In genomic region chr9:76372345-76372744, GRCh38 we compare ENCODE assay signal across 21 cellular contexts. TPM values are rescaled to one million over a fixed set of nuclear protein-coding genes. Genes with fewer than 3 reads are reported as not detected.
DNase-seq lines count a peak whose midpoint lies in the region; ATAC-seq and TF ChIP-seq lines count a peak whose summit lies in the region.
"Had no signal": no experiment of that assay in that cellular context is flagged by ENCODE, and none has a peak within 500 bp of the region (broad histone marks: within the 10 kb centered on the region; RNA-seq: fewer than 3 reads in every experiment).

No MANE protein-coding gene starts in this region.

- H2AFZ ChIP-seq in IMR-90 (replicated peaks; ENCODE audit: low read length, poor library complexity): no peak overlapping the region
- no peak overlapping the region for H2AFZ ChIP-seq in fibroblast of lung (ENCODE audit: low read length)

- CTCF ChIA-PET in IMR-90 (lab: Yijun Ruan, JAX): no interaction called here

- H4K91ac ChIP-seq in IMR-90 (ENCODE audit: insufficient read depth, low read depth, low read length): no peak overlapping the region

- no peaks in the 10 kb centered on the region for H3K27me3 ChIP-seq in IMR-90 (ENCODE audit: control insufficient read depth, insufficient read depth, low read length)
- H3K27me3 ChIP-seq in RWPE2 (ENCODE audit: insufficient read depth, poor library complexity, severe bottlenecking): no peaks in the 10 kb centered on the region
- H3K27me3 ChIP-seq in fibroblast of lung (ENCODE audit: control insufficient read depth, insufficient read depth, low read length): no peaks in the 10 kb centered on the region
- H3K27me3 ChIP-seq: foreskin keratinocyte, upper lobe of right lung had no signal

- peaks cover 10% of the 10 kb centered on the region for H3K9me1 ChIP-seq in IMR-90 (ENCODE audit: insufficient read depth, low read length)

- H2AK5ac ChIP-seq in IMR-90 (ENCODE audit: low read depth, low read length): no peak overlapping the region

- ATAC-seq in IMR-90 (ENCODE audit: low read depth) (no peak; the same call in 1 of the 2 replicates), RWPE2 (ENCODE audit: low read depth) (no peak), GM18907 (IDR thresholded peaks at IDR 0.05; ENCODE audit: unreplicated experiment) (no peak), GM19463 (IDR thresholded peaks at IDR 0.05; ENCODE audit: unreplicated experiment) (no peak)
- no peak for ATAC-seq in stimulated activated naive B cell treated with anti-CD40 and anti-IgM and Interleukin-4, amounts not matched to agents 10 μg/mL and 1 μg/mL and 100 μg/mL, for 72 hours (replicated peaks)
- ATAC-seq: activated naive CD4-positive, alpha-beta T cell treated with anti-CD3 and anti-CD28 coated beads, Interleukin-2, amount 50 U/mL, for 72 hours; activated T-helper 17 cell treated with anti-CD3 and anti-CD28 coated beads, Interleukin-2, amount 50 U/mL, for 72 hours; GM23338; WTC11 had no signal

- H3K9me3 Mint-ChIP-seq in stimulated activated naive B cell treated with anti-CD40 and anti-IgM and Interleukin-4, amounts not matched to agents 10 μg/mL and 1 μg/mL and 100 μg/mL, for 72 hours: no peaks in the 10 kb centered on the region
- H3K9me3 Mint-ChIP-seq: activated naive CD4-positive, alpha-beta T cell treated with anti-CD3 and anti-CD28 coated beads, Interleukin-2, amount 50 U/mL, for 72 hours; GM23338; neural crest cell had no signal

- no peak for TF ChIP-seq POLR2A in IMR-90 (IDR thresholded peaks at IDR 0.05; ENCODE audit: low read depth, low read length)

- POLR2A ChIA-PET in IMR-90 (lab: Charles Lee; ENCODE audit: unreplicated experiment): no interaction called here

- peaks cover 0 to 14% of the 10 kb centered on the region in 2 donors for H3K36me3 Mint-ChIP-seq in stimulated activated naive B cell treated with anti-CD40 and anti-IgM and Interleukin-4, amounts not matched to agents 10 μg/mL and 1 μg/mL and 100 μg/mL, for 72 hours
- H3K36me3 Mint-ChIP-seq: activated naive CD4-positive, alpha-beta T cell treated with anti-CD3 and anti-CD28 coated beads, Interleukin-2, amount 50 U/mL, for 72 hours; WTC11 had no signal

- dilution Hi-C loops in IMR-90 (cut with HindIII; ENCODE audit: low sequenced_read_pairs, unreplicated experiment): no loop called here

- H2BK5ac ChIP-seq in IMR-90 (ENCODE audit: low read depth, low read length, poor library complexity, severe bottlenecking): peak overlapping the region; percentile 36

- H3K9me3 ChIP-seq in IMR-90 (ENCODE audit: control insufficient read depth, insufficient read depth, low read length) (no peaks in the 10 kb centered on the region), RWPE2 (ENCODE audit: severe bottlenecking) (no peaks in the 10 kb centered on the region), fibroblast of lung (ENCODE audit: control insufficient read depth, insufficient read depth, low read depth, low read length) (no peaks in the 10 kb centered on the region)
- H3K9me3 ChIP-seq: upper lobe of right lung had no signal

- no peak overlapping the region; the same call in 1 of the 2 replicates for H3K4ac ChIP-seq in IMR-90 (ENCODE audit: low read depth, low read length)

- H3K4me1 ChIP-seq in IMR-90 (ENCODE audit: control insufficient read depth, insufficient read depth, low read length): peaks cover 16% of the 10 kb centered on the region
- peaks cover 37% of the 10 kb centered on the region for H3K4me1 ChIP-seq in RWPE2 (ENCODE audit: insufficient read depth, poor library complexity, severe bottlenecking)
- peaks cover 13% of the 10 kb centered on the region for H3K4me1 ChIP-seq in fibroblast of lung (ENCODE audit: control insufficient read depth, extremely low read depth, insufficient read depth, low read length)
- H3K4me1 ChIP-seq: foreskin keratinocyte had no signal

- H2BK20ac ChIP-seq in IMR-90 (ENCODE audit: low read depth, low read length): no peak overlapping the region

- H3K9ac ChIP-seq in IMR-90 (ENCODE audit: low read depth, low read length) (no peak overlapping the region), fibroblast of lung (ENCODE audit: insufficient read depth, low read length) (no peak overlapping the region)

- no peak overlapping the region for H2AK9ac ChIP-seq in IMR-90 (replicated peaks; ENCODE audit: low read depth, low read length, poor library complexity)

- H3K4me3 Mint-ChIP-seq in stimulated activated naive B cell treated with anti-CD40 and anti-IgM and Interleukin-4, amounts not matched to agents 10 μg/mL and 1 μg/mL and 100 μg/mL, for 72 hours: no peak overlapping the region
- H3K4me3 Mint-ChIP-seq: activated T-helper 17 cell treated with anti-CD3 and anti-CD28 coated beads, Interleukin-2, amount 50 U/mL, for 72 hours; GM23338; neural crest cell; WTC11 had no signal

- peak overlapping the region; percentile 49; the same call in 1 of the 2 replicates for H2BK120ac ChIP-seq in IMR-90 (ENCODE audit: low read depth, low read length)

- no peaks in the 10 kb centered on the region for H3K27me3 Mint-ChIP-seq in stimulated activated naive B cell treated with anti-CD40 and anti-IgM and Interleukin-4, amounts not matched to agents 10 μg/mL and 1 μg/mL and 100 μg/mL, for 72 hours
- H3K27me3 Mint-ChIP-seq: activated T-helper 17 cell treated with anti-CD3 and anti-CD28 coated beads, Interleukin-2, amount 50 U/mL, for 72 hours had no signal

- H3K4me1 Mint-ChIP-seq in stimulated activated naive B cell treated with anti-CD40 and anti-IgM and Interleukin-4, amounts not matched to agents 10 μg/mL and 1 μg/mL and 100 μg/mL, for 72 hours: peaks cover 0 to 5% of the 10 kb centered on the region in 2 donors
- H3K4me1 Mint-ChIP-seq: activated T-helper 17 cell treated with anti-CD3 and anti-CD28 coated beads, Interleukin-2, amount 50 U/mL, for 72 hours had no signal

- no peaks in the 10 kb centered on the region for H3K36me3 ChIP-seq in IMR-90 (ENCODE audit: control insufficient read depth, insufficient read depth, low read length)
- H3K36me3 ChIP-seq in RWPE2 (ENCODE audit: low read depth): no peaks in the 10 kb centered on the region
- no peaks in the 10 kb centered on the region for H3K36me3 ChIP-seq in fibroblast of lung (ENCODE audit: control insufficient read depth, insufficient read depth, low read length)
- H3K36me3 ChIP-seq: upper lobe of right lung had no signal

- no peak overlapping the region for H3K4me3 ChIP-seq in IMR-90 (ENCODE audit: insufficient read depth, low read depth, low read length)
- no peak overlapping the region for H3K4me3 ChIP-seq in RWPE2 (ENCODE audit: severe bottlenecking)
- H3K4me3 ChIP-seq in fibroblast of lung (replicated peaks in 1 of 4; ENCODE audit: control extremely low read depth in 1 of 4, insufficient read depth in 1 of 4, low read depth in 3 of 4, low read length in 4 of 4): no peak overlapping the region
- H3K4me3 ChIP-seq: GM23338, upper lobe of right lung had no signal

- in situ Hi-C loops in IMR-90 (cut with MboI; ENCODE audit: low sequenced_read_pairs): no loop called here
- in situ Hi-C loops in KBM-7 (cut with MboI; ENCODE audit: low pct_unique_long_range_greater_than_20kb, low sequenced_read_pairs): no loop called here

- H4K20me1 ChIP-seq in IMR-90 (ENCODE audit: insufficient read depth, low read length): no peaks in the 10 kb centered on the region
- no peaks in the 10 kb centered on the region for H4K20me1 ChIP-seq in fibroblast of lung (ENCODE audit: control insufficient read depth, extremely low read depth, insufficient read depth, low read length)

- no peak overlapping the region for H3K23ac ChIP-seq in IMR-90 (ENCODE audit: low read depth, low read length)

- no peaks in the 10 kb centered on the region for H3K79me1 ChIP-seq in IMR-90 (ENCODE audit: low read depth in 1 of 2, low read length in 2 of 2)

- H3K18ac ChIP-seq in IMR-90 (ENCODE audit: low read depth, low read length): peak overlapping the region; percentile 61; the same call in 1 of the 2 replicates

- DNase-seq in IMR-90 (no peak), RWPE2 (ENCODE audit: low spot score) (no peak), fibroblast of lung (ENCODE audit: low read depth in 2 of 2) (peak in 1 of 2 donors; percentile 22), renal cortical epithelial cell (ENCODE audit: low read depth) (peak; percentile 72), KBM-7 (no peak)
- DNase-seq in stimulated activated naive B cell treated with anti-CD40 and anti-IgM and Interleukin-4, amounts not matched to agents 10 μg/mL and 1 μg/mL and 100 μg/mL, for 72 hours: no peak
- DNase-seq: anterior cingulate cortex; cerebellar nuclear complex; effector CD4-positive, alpha-beta T cell; NCI-H187; posterior cingulate gyrus; T1000; upper lobe of right lung had no signal

- no peaks in the 10 kb centered on the region for H3K79me2 ChIP-seq in fibroblast of lung (ENCODE audit: control insufficient read depth, insufficient read depth, low read length)

- peak overlapping the region; percentile 26; the same call in 1 of the 3 replicates for H2BK15ac ChIP-seq in IMR-90 (ENCODE audit: low read depth, low read length)

- H3K56ac ChIP-seq in IMR-90 (ENCODE audit: extremely low read depth, insufficient read depth, low read length): no peak overlapping the region

- no peak for TF ChIP-seq RAD21 in IMR-90 (IDR thresholded peaks at IDR 0.05; ENCODE audit: low read length)

- H4K5ac ChIP-seq in IMR-90 (ENCODE audit: low read depth, low read length): no peak overlapping the region

- intact Hi-C loops in IMR-90 (cut with micrococcal nuclease): loop anchor here (5.0 kb wide), 1 partner anchor 480 kb away; the partner anchor contains the start of gene PCSK5

- no peak overlapping the region for H4K8ac ChIP-seq in IMR-90 (ENCODE audit: low read depth in 2 of 2, low read length in 2 of 2)

- no peak overlapping the region for H3K14ac ChIP-seq in IMR-90 (replicated peaks; ENCODE audit: low read depth, low read length)

- TF ChIP-seq CTCF in IMR-90 (conservative IDR thresholded peaks at IDR 0.05; ENCODE audit: low read depth, low read length): no peak
- no peak for TF ChIP-seq CTCF in RWPE2 (IDR thresholded peaks at IDR 0.05; ENCODE audit: poor library complexity, severe bottlenecking)
- TF ChIP-seq CTCF in fibroblast of lung (conservative IDR thresholded peaks at IDR 0.05 in 1 of 2, IDR thresholded peaks at IDR 0.05 in 1 of 2; ENCODE audit: low read depth in 1 of 2, low read length in 2 of 2): no peak

- no TSS peak for BruUV-seq in IMR-90 (replicated peaks; lab: Mats Ljungman, UMichigan)

- H3K27ac ChIP-seq in IMR-90 (ENCODE audit: insufficient read depth, low read length): no peak overlapping the region
- peak overlapping the region; percentile 48 for H3K27ac ChIP-seq in RWPE2 (ENCODE audit: poor library complexity, severe bottlenecking)
- H3K27ac ChIP-seq in fibroblast of lung (ENCODE audit: insufficient read depth, low read length): no peak overlapping the region
- H3K27ac ChIP-seq: foreskin keratinocyte, upper lobe of right lung had no signal

- H3K4me2 ChIP-seq in IMR-90 (ENCODE audit: low read depth, low read length) (peak overlapping the region; percentile 28; the same call in 1 of the 2 replicates), fibroblast of lung (ENCODE audit: extremely low read depth, insufficient read depth, low read length) (peak overlapping the region; percentile 3)
- H3K4me2 ChIP-seq: GM23338 had no signal

- H3K27ac Mint-ChIP-seq in stimulated activated naive B cell treated with anti-CD40 and anti-IgM and Interleukin-4, amounts not matched to agents 10 μg/mL and 1 μg/mL and 100 μg/mL, for 72 hours: no peak overlapping the region
- H3K27ac Mint-ChIP-seq: activated naive CD4-positive, alpha-beta T cell treated with anti-CD3 and anti-CD28 coated beads, Interleukin-2, amount 50 U/mL, for 72 hours; activated T-helper 17 cell treated with anti-CD3 and anti-CD28 coated beads, Interleukin-2, amount 50 U/mL, for 72 hours; GM23338; WTC11 had no signal

RNA-seq across cellular contexts. Expression of gene RFK, which starts 21.9 kb away (rescaled TPM):
- total RNA-seq in IMR-90 (2012; rRNA removed) (13.8 and 29.2 TPM in 2 replicates), fibroblast of lung (21.3 and 22.8 TPM in 2 replicates), renal cortical epithelial cell (56.6 and 71.0 TPM in 2 replicates)
- polyA plus RNA-seq in IMR-90 (2012; rRNA removed) (8.8 and 10.3 TPM in 2 replicates), fibroblast of lung (27.5 and 28.9 TPM in 2 replicates)
- 5.1 and 7.3 TPM in 2 replicates for polyA plus RNA-seq in IMR-90 (2012; cell fraction: cytosol; rRNA removed)
- 2.7 and 3.2 TPM in 2 replicates for polyA plus RNA-seq in IMR-90 (2012; cell fraction: nucleus; rRNA removed; ENCODE audit: low replicate concordance)
- 17.3 and 21.3 TPM in 2 replicates for polyA plus RNA-seq in fibroblast of lung (2012)
- 1.4 and 2.1 TPM in 2 replicates for polyA minus RNA-seq in fibroblast of lung (ENCODE audit: low replicate concordance)
